2 cellular contexts compared by ENCODE assay signal in genomic region chr7:116162992-116163391, GRCh38.
A peak's percentile ranks its signal among the peaks of the same experiment; 100 is the strongest.
TF ChIP-seq lines count a peak whose summit lies in the region.

No MANE protein-coding gene starts in this region.

TF ChIP-seq in HEK293T, 16 proteins besides CTCF, POLR2A, EP300 and RAD21:
- TF ChIP-seq PKNOX1 (IDR thresholded peaks at IDR 0.05) (peak; percentile 39; the same call in 1 of the 2 replicates), ZNF384 (IDR thresholded peaks at IDR 0.05) (no peak)

TF ChIP-seq in GM12878, 131 proteins besides CTCF, POLR2A, EP300 and RAD21:
- TF ChIP-seq SMAD1 (IDR thresholded peaks at IDR 0.05; ENCODE audit: low read depth, partially characterized antibody) (no peak), PKNOX1 (IDR thresholded peaks at IDR 0.05) (no peak), POLR2AphosphoS2 (IDR thresholded peaks at IDR 0.05; ENCODE audit: low read depth, low read length) (no peak), CEBPZ (IDR thresholded peaks at IDR 0.05; ENCODE audit: low read depth, low read length) (no peak), JUNB (IDR thresholded peaks at IDR 0.05) (no peak), BMI1 (IDR thresholded peaks at IDR 0.05; ENCODE audit: borderline replicate concordance) (no peak), PBX3 (IDR thresholded peaks at IDR 0.05; ENCODE audit: insufficient replicate concordance, low read depth, low read length) (peak; percentile 9), HDAC2 (IDR thresholded peaks at IDR 0.05) (no peak)
